In genomic region chr15:41908681-41909461, GRCh38 we compare ENCODE assay signal across 10 cellular contexts.
"Had no signal": no experiment of that assay in that cellular context is flagged by ENCODE, and none has a peak within 500 bp of the region (broad histone marks: within the 10 kb centered on the region; RNA-seq: fewer than 3 reads in every experiment).

No MANE protein-coding gene starts in this region.

- H3K27ac ChIP-seq: psoas muscle, thoracic aorta had no signal

- H3K27ac Mint-ChIP-seq: activated naive CD4-positive, alpha-beta T cell treated with anti-CD3 and anti-CD28 coated beads, Interleukin-2, amount 50 U/mL, for 24 hours; T-helper 1 cell treated with Interleukin-12 subunit alpha and Interleukin-12 subunit beta and Interleukin-4 antibody, amounts not matched to agents 30 μg/mL and 1 μg/mL, for 36 hours had no signal

- DNase-seq: activated CD4-positive, CD25-positive, alpha-beta regulatory T cell; occipital lobe; psoas muscle; stimulated activated CD4-positive, alpha-beta T cell treated with anti-CD3 and anti-CD28 coated beads, Interleukin-4, amount 100 ng/mL, for 1 hour; stimulated activated CD8-positive, alpha-beta memory T cell treated with anti-CD3 and anti-CD28 coated beads, Interleukin-4, amount 100 ng/mL, for 48 hours; stimulated activated naive CD8-positive, alpha-beta T cell treated with anti-CD3 and anti-CD28 coated beads, Interleukin-15, amount 100 ng/mL, for 72 hours had no signal

- H3K27me3 Mint-ChIP-seq: activated naive CD4-positive, alpha-beta T cell treated with anti-CD3 and anti-CD28 coated beads, Interleukin-2, amount 50 U/mL, for 24 hours; stimulated activated naive CD8-positive, alpha-beta T cell treated with anti-CD3 and anti-CD28 coated beads, Interleukin-15, amount 100 ng/mL, for 72 hours had no signal

- ATAC-seq: psoas muscle; stimulated activated naive CD8-positive, alpha-beta T cell treated with anti-CD3 and anti-CD28 coated beads, Interleukin-15, amount 100 ng/mL, for 72 hours had no signal

- H3K9me3 ChIP-seq: psoas muscle, thoracic aorta had no signal

- H3K9me3 Mint-ChIP-seq: activated naive CD4-positive, alpha-beta T cell treated with anti-CD3 and anti-CD28 coated beads, Interleukin-2, amount 50 U/mL, for 24 hours; nephron had no signal

- H3K4me3 Mint-ChIP-seq: activated naive CD4-positive, alpha-beta T cell treated with anti-CD3 and anti-CD28 coated beads, Interleukin-2, amount 50 U/mL, for 24 hours; nephron; stimulated activated naive CD8-positive, alpha-beta T cell treated with anti-CD3 and anti-CD28 coated beads, Interleukin-15, amount 100 ng/mL, for 72 hours; T-helper 1 cell treated with Interleukin-12 subunit alpha and Interleukin-12 subunit beta and Interleukin-4 antibody, amounts not matched to agents 30 μg/mL and 1 μg/mL, for 36 hours had no signal

- H3K4me3 ChIP-seq: psoas muscle, thoracic aorta had no signal
